8 cellular contexts compared by ENCODE assay signal in the genomic region with DNA sequence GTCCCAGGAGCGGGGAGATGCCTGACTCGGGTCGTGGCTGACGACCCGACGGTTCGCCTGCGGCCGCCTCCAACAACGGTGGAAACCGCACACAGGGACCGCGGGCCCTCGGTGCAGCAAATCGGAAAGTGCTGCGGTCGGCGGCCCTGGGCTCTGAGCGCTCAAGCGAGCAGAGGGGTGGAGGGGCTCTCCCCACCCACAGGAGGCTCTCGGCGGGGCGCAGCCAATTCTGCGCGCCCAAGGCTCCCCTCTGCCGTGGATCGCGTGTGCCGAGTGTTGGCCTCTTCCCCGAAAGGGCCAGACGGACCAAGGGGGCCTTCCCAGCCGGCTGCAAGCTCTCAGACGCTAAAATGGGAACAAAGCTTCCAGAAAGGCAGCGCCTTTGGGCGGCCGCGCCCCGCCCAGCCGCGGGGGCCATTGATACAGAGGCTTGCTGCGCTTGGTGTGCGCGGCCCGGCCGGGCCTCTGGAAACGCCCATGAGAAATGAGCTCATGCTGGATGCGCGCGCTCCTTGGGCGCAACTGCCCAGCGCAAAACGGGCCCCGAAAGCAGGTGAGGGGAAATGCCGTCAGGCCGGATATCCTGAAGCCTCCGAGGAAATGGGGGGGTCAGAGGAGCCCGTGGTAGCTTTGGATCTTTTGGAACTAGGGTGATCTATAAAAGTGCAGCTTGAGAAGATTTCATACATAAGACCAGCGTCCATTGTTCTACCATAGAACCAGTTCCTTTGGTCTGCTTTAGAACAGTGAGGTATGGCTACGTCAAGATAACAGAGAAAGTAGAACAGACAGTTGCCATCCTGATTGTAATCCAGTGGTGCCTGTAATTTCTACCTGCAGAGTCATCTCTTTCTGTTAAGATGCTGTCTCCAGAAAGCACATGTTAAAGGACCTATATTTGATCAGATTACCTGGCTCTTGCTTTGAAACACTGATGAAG. TPM values are rescaled to one million over a fixed set of nuclear protein-coding genes. Genes with fewer than 3 reads are reported as not detected.
DNase-seq lines count a peak whose midpoint lies in the region; ATAC-seq and TF ChIP-seq lines count a peak whose summit lies in the region.

No MANE protein-coding gene starts in this region.

- intact Hi-C loops in spleen (cut with DNase I; ENCODE audit: low total_unique reads), result loop anchor here (5.0 to 10.0 kb wide), 4 partner anchors 109 to 631 kb away; a partner anchor contains a TSS

- H3K4me1 ChIP-seq in spleen, result peaks cover 15 to 56% (median 31%) of the 10 kb centered on the region in 6 donors

- ATAC-seq in GM18867 (IDR thresholded peaks at IDR 0.05; ENCODE audit: unreplicated experiment) (peak; percentile 50), HG03095 (IDR thresholded peaks at IDR 0.05; ENCODE audit: unreplicated experiment) (peak; percentile 39), WTC11 (peak; percentile 12)

- 0 to 1% (median 0%) methylated on average over 29 to 59 of the region's 59 CpGs for WGBS in spleen, 5 donors

- POLR2A ChIA-PET in AG04449 (lab: Yijun Ruan, JAX), result interaction anchor here (0.5 to 1.5 kb wide), 11 partner anchors 18 to 644 kb away, joined by 3 to 6 read pairs (median 3); no protein-coding TSS in a partner anchor
- POLR2A ChIA-PET in WTC11 (lab: Charles Lee), result interaction anchor here (0.6 to 2.1 kb wide), 28 partner anchors 9 to 597 kb away, joined by 3 to 16 read pairs (median 4); a partner anchor contains a TSS

- peak; percentile 29 to 84 (median 79) for TF ChIP-seq POLR2A in spleen (IDR thresholded peaks at IDR 0.05)

- H3K36me3 Mint-ChIP-seq in WTC11, result peaks cover 21% of the 10 kb centered on the region

- peaks cover 15% of the 10 kb centered on the region for H3K4me1 Mint-ChIP-seq in WTC11

- H3K4me3 ChIP-seq in AG04449 (ENCODE audit: low read depth, low read length), result peak overlapping the region; percentile 87
- H3K4me3 ChIP-seq in cardiac fibroblast (replicated peaks in 1 of 2; ENCODE audit: low read depth in 2 of 2, low read length in 2 of 2), result peak overlapping the region; percentile 86 to 92
- peak overlapping the region; percentile 59 to 91 (median 82) for H3K4me3 ChIP-seq in spleen

- H3K9me3 ChIP-seq in spleen, result no peaks in the 10 kb centered on the region

- no peaks in the 10 kb centered on the region for H3K27me3 Mint-ChIP-seq in WTC11 (ENCODE audit: low read depth)

- H3K27ac Mint-ChIP-seq in WTC11, result peak overlapping the region; percentile 100

- peaks cover 0 to 17% (median 0%) of the 10 kb centered on the region in 6 donors for H3K36me3 ChIP-seq in spleen

- H3K27ac ChIP-seq in spleen, result peak overlapping the region; percentile 99 to 100 (median 100)

- CTCF ChIA-PET in AG04449 (lab: Yijun Ruan, JAX) (interaction anchor here (1.1 to 2.1 kb wide), 4 partner anchors 11 to 88 kb away, joined by 3 to 6 read pairs (median 3); no protein-coding TSS in a partner anchor), WTC11 (lab: Charles Lee) (interaction anchor here (0.7 to 2.3 kb wide), 8 partner anchors 52 to 463 kb away, joined by 3 to 17 read pairs (median 4); no protein-coding TSS in a partner anchor)

- no peak for TF ChIP-seq CTCF in AG04449 (IDR thresholded peaks at IDR 0.05; ENCODE audit: insufficient read depth, low read length, missing control alignments)
- no peak for TF ChIP-seq CTCF in WTC11 (IDR thresholded peaks at IDR 0.05)
- TF ChIP-seq CTCF in cardiac fibroblast (IDR thresholded peaks at IDR 0.05; ENCODE audit: low read depth, low read length), result no peak
- TF ChIP-seq CTCF in spleen (IDR thresholded peaks at IDR 0.05 in 8 of 11, conservative IDR thresholded peaks at IDR 0.05 in 3 of 11), result peak in 1 of 11 experiments; percentile 6

- DNase-seq in AG04449 (ENCODE audit: low read depth, low spot score) (peak; percentile 38), NCI-H2196 (lab: John Stamatoyannopoulos, UW; ENCODE audit: unreplicated experiment) (peak; percentile 99), WTC11 (ENCODE audit: low spot score) (peak; percentile 82), cardiac fibroblast (ENCODE audit: low read depth in 2 of 2) (peak; percentile 93 to 94), iris pigment epithelial cell (ENCODE audit: low read depth) (peak; percentile 93), spleen (peak; percentile 97)

- H3K9me3 Mint-ChIP-seq in WTC11, result no peaks in the 10 kb centered on the region

- H3K4me3 Mint-ChIP-seq in WTC11, result no peak overlapping the region

- no peaks in the 10 kb centered on the region for H3K27me3 ChIP-seq in spleen (replicated peaks in 1 of 7)

TF ChIP-seq in WTC11, 78 proteins besides CTCF, POLR2A, EP300 and RAD21 (continues in another document):
- TF ChIP-seq, protein P1, sequence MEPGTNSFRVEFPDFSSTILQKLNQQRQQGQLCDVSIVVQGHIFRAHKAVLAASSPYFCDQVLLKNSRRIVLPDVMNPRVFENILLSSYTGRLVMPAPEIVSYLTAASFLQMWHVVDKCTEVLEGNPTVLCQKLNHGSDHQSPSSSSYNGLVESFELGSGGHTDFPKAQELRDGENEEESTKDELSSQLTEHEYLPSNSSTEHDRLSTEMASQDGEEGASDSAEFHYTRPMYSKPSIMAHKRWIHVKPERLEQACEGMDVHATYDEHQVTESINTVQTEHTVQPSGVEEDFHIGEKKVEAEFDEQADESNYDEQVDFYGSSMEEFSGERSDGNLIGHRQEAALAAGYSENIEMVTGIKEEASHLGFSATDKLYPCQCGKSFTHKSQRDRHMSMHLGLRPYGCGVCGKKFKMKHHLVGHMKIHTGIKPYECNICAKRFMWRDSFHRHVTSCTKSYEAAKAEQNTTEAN (CRISPR knock-in tag; IDR thresholded peaks at IDR 0.05), result peak; percentile 73
- TF ChIP-seq, protein P2, sequence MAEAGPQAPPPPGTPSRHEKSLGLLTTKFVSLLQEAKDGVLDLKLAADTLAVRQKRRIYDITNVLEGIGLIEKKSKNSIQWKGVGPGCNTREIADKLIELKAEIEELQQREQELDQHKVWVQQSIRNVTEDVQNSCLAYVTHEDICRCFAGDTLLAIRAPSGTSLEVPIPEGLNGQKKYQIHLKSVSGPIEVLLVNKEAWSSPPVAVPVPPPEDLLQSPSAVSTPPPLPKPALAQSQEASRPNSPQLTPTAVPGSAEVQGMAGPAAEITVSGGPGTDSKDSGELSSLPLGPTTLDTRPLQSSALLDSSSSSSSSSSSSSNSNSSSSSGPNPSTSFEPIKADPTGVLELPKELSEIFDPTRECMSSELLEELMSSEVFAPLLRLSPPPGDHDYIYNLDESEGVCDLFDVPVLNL (CRISPR knock-in tag; IDR thresholded peaks at IDR 0.05; ENCODE audit: borderline replicate concordance, low read depth), result no peak; the same call in 1 of the 2 replicates
- no peak for TF ChIP-seq JAZF1 (CRISPR knock-in tag; IDR thresholded peaks at IDR 0.05)
- no peak; the same call in 1 of the 2 replicates for TF ChIP-seq TEAD1 (CRISPR knock-in tag; IDR thresholded peaks at IDR 0.05)
- TF ChIP-seq, protein P3, sequence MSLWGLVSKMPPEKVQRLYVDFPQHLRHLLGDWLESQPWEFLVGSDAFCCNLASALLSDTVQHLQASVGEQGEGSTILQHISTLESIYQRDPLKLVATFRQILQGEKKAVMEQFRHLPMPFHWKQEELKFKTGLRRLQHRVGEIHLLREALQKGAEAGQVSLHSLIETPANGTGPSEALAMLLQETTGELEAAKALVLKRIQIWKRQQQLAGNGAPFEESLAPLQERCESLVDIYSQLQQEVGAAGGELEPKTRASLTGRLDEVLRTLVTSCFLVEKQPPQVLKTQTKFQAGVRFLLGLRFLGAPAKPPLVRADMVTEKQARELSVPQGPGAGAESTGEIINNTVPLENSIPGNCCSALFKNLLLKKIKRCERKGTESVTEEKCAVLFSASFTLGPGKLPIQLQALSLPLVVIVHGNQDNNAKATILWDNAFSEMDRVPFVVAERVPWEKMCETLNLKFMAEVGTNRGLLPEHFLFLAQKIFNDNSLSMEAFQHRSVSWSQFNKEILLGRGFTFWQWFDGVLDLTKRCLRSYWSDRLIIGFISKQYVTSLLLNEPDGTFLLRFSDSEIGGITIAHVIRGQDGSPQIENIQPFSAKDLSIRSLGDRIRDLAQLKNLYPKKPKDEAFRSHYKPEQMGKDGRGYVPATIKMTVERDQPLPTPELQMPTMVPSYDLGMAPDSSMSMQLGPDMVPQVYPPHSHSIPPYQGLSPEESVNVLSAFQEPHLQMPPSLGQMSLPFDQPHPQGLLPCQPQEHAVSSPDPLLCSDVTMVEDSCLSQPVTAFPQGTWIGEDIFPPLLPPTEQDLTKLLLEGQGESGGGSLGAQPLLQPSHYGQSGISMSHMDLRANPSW (CRISPR knock-in tag; conservative IDR thresholded peaks at IDR 0.05; ENCODE audit: low read depth), result no peak
- TF ChIP-seq, protein P4, sequence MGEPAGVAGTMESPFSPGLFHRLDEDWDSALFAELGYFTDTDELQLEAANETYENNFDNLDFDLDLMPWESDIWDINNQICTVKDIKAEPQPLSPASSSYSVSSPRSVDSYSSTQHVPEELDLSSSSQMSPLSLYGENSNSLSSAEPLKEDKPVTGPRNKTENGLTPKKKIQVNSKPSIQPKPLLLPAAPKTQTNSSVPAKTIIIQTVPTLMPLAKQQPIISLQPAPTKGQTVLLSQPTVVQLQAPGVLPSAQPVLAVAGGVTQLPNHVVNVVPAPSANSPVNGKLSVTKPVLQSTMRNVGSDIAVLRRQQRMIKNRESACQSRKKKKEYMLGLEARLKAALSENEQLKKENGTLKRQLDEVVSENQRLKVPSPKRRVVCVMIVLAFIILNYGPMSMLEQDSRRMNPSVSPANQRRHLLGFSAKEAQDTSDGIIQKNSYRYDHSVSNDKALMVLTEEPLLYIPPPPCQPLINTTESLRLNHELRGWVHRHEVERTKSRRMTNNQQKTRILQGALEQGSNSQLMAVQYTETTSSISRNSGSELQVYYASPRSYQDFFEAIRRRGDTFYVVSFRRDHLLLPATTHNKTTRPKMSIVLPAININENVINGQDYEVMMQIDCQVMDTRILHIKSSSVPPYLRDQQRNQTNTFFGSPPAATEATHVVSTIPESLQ (CRISPR knock-in tag; IDR thresholded peaks at IDR 0.05), result no peak
- TF ChIP-seq CREB1 (CRISPR knock-in tag; IDR thresholded peaks at IDR 0.05), result peak; percentile 47; the same call in 1 of the 2 replicates
- TF ChIP-seq, protein P5, sequence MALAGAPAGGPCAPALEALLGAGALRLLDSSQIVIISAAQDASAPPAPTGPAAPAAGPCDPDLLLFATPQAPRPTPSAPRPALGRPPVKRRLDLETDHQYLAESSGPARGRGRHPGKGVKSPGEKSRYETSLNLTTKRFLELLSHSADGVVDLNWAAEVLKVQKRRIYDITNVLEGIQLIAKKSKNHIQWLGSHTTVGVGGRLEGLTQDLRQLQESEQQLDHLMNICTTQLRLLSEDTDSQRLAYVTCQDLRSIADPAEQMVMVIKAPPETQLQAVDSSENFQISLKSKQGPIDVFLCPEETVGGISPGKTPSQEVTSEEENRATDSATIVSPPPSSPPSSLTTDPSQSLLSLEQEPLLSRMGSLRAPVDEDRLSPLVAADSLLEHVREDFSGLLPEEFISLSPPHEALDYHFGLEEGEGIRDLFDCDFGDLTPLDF (CRISPR knock-in tag; IDR thresholded peaks at IDR 0.05), result 0 out of 2 replicates have a peak, but pooled peaks have one; percentile 9
- no peak for TF ChIP-seq NR2C2 (CRISPR knock-in tag; IDR thresholded peaks at IDR 0.05)
- TF ChIP-seq ZNF416 (CRISPR knock-in tag; IDR thresholded peaks at IDR 0.05), result peak; percentile 75; the same call in 1 of the 2 replicates

RNA-seq across cellular contexts. Expression of a gene that starts 1.2 kb away (rescaled TPM):
- total RNA-seq in WTC11 (2021) (45.9 to 48.9 TPM (median 46.8 TPM) in 3 replicates), spleen (10 to 100 TPM; 34.8 to 62.2 (median 57.9) TPM)
- polyA plus RNA-seq in spleen, result 1 to 10 TPM; 4.7 to 7.7 (median 5.5) TPM

Comparison
In these comparisons a context has a peak if more than half of its experiments do, and no peak if none do; other contexts are left out.
1. Peak in every context shown above with its lines: DNase-seq, ATAC-seq, H3K4me3 ChIP-seq and H3K27ac ChIP-seq.
2. DNase-seq: peak in every context shown above with its lines; median percentile 99 in NCI-H2196; 97 in spleen; 94 in cardiac fibroblast; 93 in iris pigment epithelial cell; 82 in WTC11; 38 in AG04449.